9 cellular contexts compared by ENCODE assay signal in the genomic region with DNA sequence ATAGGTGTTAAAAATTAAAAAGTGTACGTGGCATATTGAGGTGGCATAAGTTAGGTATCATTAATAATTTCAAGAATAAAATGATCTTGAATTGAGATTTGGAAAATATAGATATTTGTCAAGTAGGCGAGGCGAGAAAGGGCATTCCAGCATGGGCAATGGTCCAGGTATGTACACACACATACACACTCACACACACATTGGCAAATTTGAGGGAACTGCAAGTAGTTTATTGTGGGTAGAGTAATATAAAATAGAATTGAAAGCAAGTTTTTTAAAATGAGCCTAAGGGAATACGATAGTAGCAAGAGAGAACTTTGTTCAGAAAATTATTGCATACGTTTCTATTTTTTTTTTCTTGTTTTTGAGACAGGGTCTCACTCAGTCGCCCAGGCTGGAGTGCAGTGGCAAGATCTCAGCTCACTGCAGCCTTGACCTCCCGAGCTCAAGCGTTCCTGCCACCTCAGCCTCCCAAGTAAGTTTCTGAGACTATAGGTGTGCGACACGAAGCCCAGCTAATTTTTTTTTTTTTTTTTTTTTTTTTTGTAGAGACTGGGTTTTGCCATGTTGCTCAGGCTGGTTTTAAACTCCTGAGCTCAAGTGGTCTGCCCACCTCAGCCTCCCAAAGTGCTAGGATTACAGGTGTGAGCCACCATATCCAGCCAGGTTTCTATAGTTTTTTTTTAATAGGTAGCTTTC.
DNase-seq lines count a peak whose midpoint lies in the region; ATAC-seq and TF ChIP-seq lines count a peak whose summit lies in the region.
"Had no signal": no experiment of that assay in that cellular context is flagged by ENCODE, and none has a peak within 500 bp of the region (broad histone marks: within the 10 kb centered on the region; RNA-seq: fewer than 3 reads in every experiment).

No MANE protein-coding gene starts in this region.

- H3K27me3 Mint-ChIP-seq in activated T-cell treated with anti-CD3 and anti-CD28 coated beads, Interleukin-2, amount 50 U/mL, for 72 hours (ENCODE audit: low read depth) = no peaks in the 10 kb centered on the region
- no peaks in the 10 kb centered on the region for H3K27me3 Mint-ChIP-seq in T-helper 17 cell
- H3K27me3 Mint-ChIP-seq in stimulated activated naive CD8-positive, alpha-beta T cell treated with anti-CD3 and anti-CD28 coated beads, Interleukin-15, amount 100 ng/mL, for 72 hours = no peaks in the 10 kb centered on the region

- TF ChIP-seq CTCF in fibroblast of pulmonary artery (IDR thresholded peaks at IDR 0.05; ENCODE audit: low read length, missing control alignments) = no peak

- peaks cover 76% of the 10 kb centered on the region for H3K4me1 Mint-ChIP-seq in activated T-cell treated with anti-CD3 and anti-CD28 coated beads, Interleukin-2, amount 50 U/mL, for 72 hours (ENCODE audit: low read depth)
- peaks cover 41% of the 10 kb centered on the region for H3K4me1 Mint-ChIP-seq in T-helper 17 cell
- H3K4me1 Mint-ChIP-seq in stimulated activated naive CD8-positive, alpha-beta T cell treated with anti-CD3 and anti-CD28 coated beads, Interleukin-15, amount 100 ng/mL, for 72 hours = peaks cover 69% of the 10 kb centered on the region
- H3K4me1 Mint-ChIP-seq: neural progenitor cell had no signal

- ATAC-seq in activated T-cell treated with anti-CD3 and anti-CD28 coated beads, Interleukin-2, amount 50 U/mL, for 72 hours (replicated peaks in 1 of 2) = no peak
- no peak for ATAC-seq in T-helper 17 cell
- ATAC-seq in stimulated activated naive CD8-positive, alpha-beta T cell treated with anti-CD3 and anti-CD28 coated beads, Interleukin-15, amount 100 ng/mL, for 72 hours = no peak
- ATAC-seq in HG03039 (IDR thresholded peaks at IDR 0.05; ENCODE audit: unreplicated experiment) = no peak

- H3K4me3 ChIP-seq in fibroblast of pulmonary artery (replicated peaks; ENCODE audit: low read depth, low read length) = no peak overlapping the region
- H3K4me3 ChIP-seq: neural progenitor cell had no signal

- peaks cover 4% of the 10 kb centered on the region for H3K9me3 ChIP-seq in T-helper 17 cell (ENCODE audit: control insufficient read depth, low read length, poor library complexity, severe bottlenecking)

- H3K4me3 Mint-ChIP-seq in activated T-cell treated with anti-CD3 and anti-CD28 coated beads, Interleukin-2, amount 50 U/mL, for 72 hours = peak overlapping the region; percentile 76 to 91
- peak overlapping the region; percentile 84 for H3K4me3 Mint-ChIP-seq in T-helper 17 cell
- H3K4me3 Mint-ChIP-seq in stimulated activated naive CD8-positive, alpha-beta T cell treated with anti-CD3 and anti-CD28 coated beads, Interleukin-15, amount 100 ng/mL, for 72 hours = peak overlapping the region; percentile 66 to 91
- H3K4me3 Mint-ChIP-seq: neural progenitor cell had no signal

- peaks cover 3 to 7% of the 10 kb centered on the region in 2 donors for H3K9me3 Mint-ChIP-seq in activated T-cell treated with anti-CD3 and anti-CD28 coated beads, Interleukin-2, amount 50 U/mL, for 72 hours
- peaks cover 8 to 17% of the 10 kb centered on the region in 2 donors for H3K9me3 Mint-ChIP-seq in stimulated activated naive CD8-positive, alpha-beta T cell treated with anti-CD3 and anti-CD28 coated beads, Interleukin-15, amount 100 ng/mL, for 72 hours
- H3K9me3 Mint-ChIP-seq: neural progenitor cell had no signal

- peaks cover 7 to 21% of the 10 kb centered on the region in 2 donors for H3K36me3 Mint-ChIP-seq in activated T-cell treated with anti-CD3 and anti-CD28 coated beads, Interleukin-2, amount 50 U/mL, for 72 hours (ENCODE audit: insufficient read depth in 2 of 2)
- H3K36me3 Mint-ChIP-seq in T-helper 17 cell (ENCODE audit: low read depth) = no peaks in the 10 kb centered on the region
- H3K36me3 Mint-ChIP-seq: neural progenitor cell had no signal

- H3K27ac Mint-ChIP-seq in activated T-cell treated with anti-CD3 and anti-CD28 coated beads, Interleukin-2, amount 50 U/mL, for 72 hours = peak overlapping the region; percentile 100
- peak overlapping the region; percentile 91 for H3K27ac Mint-ChIP-seq in T-helper 17 cell
- peak overlapping the region; percentile 94 to 99 for H3K27ac Mint-ChIP-seq in stimulated activated naive CD8-positive, alpha-beta T cell treated with anti-CD3 and anti-CD28 coated beads, Interleukin-15, amount 100 ng/mL, for 72 hours
- H3K27ac Mint-ChIP-seq: neural progenitor cell had no signal

- DNase-seq in activated T-cell treated with anti-CD3 and anti-CD28 coated beads, Interleukin-2, amount 50 U/mL, for 72 hours = no peak
- DNase-seq in activated T-cell treated with anti-CD3 and anti-CD28 coated beads, Interleukin-2, amount 50 U/mL, for 48 hours = no peak
- DNase-seq in T-helper 17 cell (no peak), fibroblast of pulmonary artery (ENCODE audit: low read depth) (peak; percentile 39), ecto neural progenitor cell (ENCODE audit: low spot score) (no peak), HuH-7 (ENCODE audit: low spot score) (no peak)
- no peak for DNase-seq in stimulated activated naive CD8-positive, alpha-beta T cell treated with anti-CD3 and anti-CD28 coated beads, Interleukin-15, amount 100 ng/mL, for 72 hours
